ENCODE assay signal across 20 cellular contexts in genomic region chr13:58476176-58476575, GRCh38.
A peak's percentile ranks its signal among the peaks of the same experiment; 100 is the strongest.
DNase-seq lines count a peak whose midpoint lies in the region; ATAC-seq and TF ChIP-seq lines count a peak whose summit lies in the region.
"Had no signal": no experiment of that assay in that cellular context is flagged by ENCODE, and none has a peak within 500 bp of the region (broad histone marks: within the 10 kb centered on the region; RNA-seq: fewer than 3 reads in every experiment).

No MANE protein-coding gene starts in this region.

- H3K9me3 ChIP-seq in OCI-LY3 (ENCODE audit: insufficient read depth, low read length) (no peaks in the 10 kb centered on the region), iPS-20b (ENCODE audit: insufficient read depth, low read depth, low read length) (no peaks in the 10 kb centered on the region)

- H3K79me2 ChIP-seq in OCI-LY3 (ENCODE audit: low read length): no peaks in the 10 kb centered on the region

- H3K36me3 ChIP-seq in OCI-LY3 (replicated peaks; ENCODE audit: low read depth, low read length): no peaks in the 10 kb centered on the region
- no peaks in the 10 kb centered on the region for H3K36me3 ChIP-seq in iPS-20b (ENCODE audit: insufficient read depth, low read depth, low read length)

- H3K4me3 ChIP-seq in OCI-LY3 (ENCODE audit: low read length) (peak overlapping the region; percentile 25; the same call in 1 of the 2 replicates), iPS-20b (ENCODE audit: low read length) (peak overlapping the region; percentile 15; the same call in 1 of the 2 replicates)

- H4K20me1 ChIP-seq in OCI-LY3 (ENCODE audit: insufficient read depth, low read length): no peaks in the 10 kb centered on the region

- ATAC-seq in HG03280 (IDR thresholded peaks at IDR 0.05; ENCODE audit: unreplicated experiment) (no peak), HG02870 (IDR thresholded peaks at IDR 0.05; ENCODE audit: unreplicated experiment) (no peak)

- H3K27ac ChIP-seq in OCI-LY3 (ENCODE audit: low read length) (no peak overlapping the region), iPS-20b (ENCODE audit: low read length) (no peak overlapping the region)

- H3K4me1 ChIP-seq in OCI-LY3 (ENCODE audit: low read length) (peaks cover 6% of the 10 kb centered on the region), iPS-20b (ENCODE audit: insufficient read depth, low read length) (peaks cover 8% of the 10 kb centered on the region; the same call in 1 of the 2 replicates)

- H3K27me3 ChIP-seq in OCI-LY3 (ENCODE audit: low read depth, low read length) (no peaks in the 10 kb centered on the region), iPS-20b (ENCODE audit: insufficient read depth, low read length) (no peaks in the 10 kb centered on the region)

- no peak overlapping the region for H3K9ac ChIP-seq in OCI-LY3 (ENCODE audit: low read length)
- H3K9ac ChIP-seq in iPS-20b (ENCODE audit: low read depth, low read length): no peak overlapping the region

- DNase-seq in NCI-H748 (lab: John Stamatoyannopoulos, UW; ENCODE audit: unreplicated experiment): peak; percentile 51
- no peak for DNase-seq in NCI-H748 treated with DMSO at 0.1 percent for 48 hours (lab: John Stamatoyannopoulos, UW)
- peak; percentile 59 for DNase-seq in retina
- no peak for DNase-seq in activated effector memory CD4-positive, alpha-beta T cell treated with anti-CD3 and anti-CD28 coated beads, Interleukin-2, amount 50 U/mL, for 16 hours
- DNase-seq: Calu3; CD4-positive, alpha-beta T cell; DMS79; GDM1; GOT3; HFFc6; IMR-90; Kasumi-1; NCI-H1694 treated with DMSO at 0.1 percent for 48 hours; NCI-H524; OCI-M1; RPMI8226 had no signal

- TF ChIP-seq CTCF in OCI-LY3 (IDR thresholded peaks at IDR 0.05; ENCODE audit: low read depth, low read length): no peak

- peak overlapping the region; percentile 43 for H3K4me2 ChIP-seq in OCI-LY3 (ENCODE audit: low read length)

- peak overlapping the region; percentile 91 for H2AFZ ChIP-seq in OCI-LY3 (ENCODE audit: low read depth, low read length)

Comparison
In these comparisons a context has a peak if more than half of its experiments do, and no peak if none do; other contexts are left out.
1. DNase-seq: peak in NCI-H748 (single experiment) and retina (single experiment); none in NCI-H748 treated with DMSO at 0.1 percent for 48 hours (single experiment) and activated effector memory CD4-positive, alpha-beta T cell treated with anti-CD3 and anti-CD28 coated beads, Interleukin-2, amount 50 U/mL, for 16 hours (single experiment).